8 cellular contexts compared by ENCODE assay signal in genomic region chr3:15602146-15602536, GRCh38. TPM values are rescaled to one million over a fixed set of nuclear protein-coding genes. Genes with fewer than 3 reads are reported as not detected.
DNase-seq lines count a peak whose midpoint lies in the region; ATAC-seq and TF ChIP-seq lines count a peak whose summit lies in the region.

No MANE protein-coding gene starts in this region.

- H3K27ac Mint-ChIP-seq in activated naive CD4-positive, alpha-beta T cell treated with anti-CD3 and anti-CD28 coated beads for 36 hours: peak overlapping the region; percentile 96
- peak overlapping the region; percentile 95 for H3K27ac Mint-ChIP-seq in MCF 10A (ENCODE audit: low read depth, unreplicated experiment)

- H3K27me3 Mint-ChIP-seq in activated naive CD4-positive, alpha-beta T cell treated with anti-CD3 and anti-CD28 coated beads for 36 hours (ENCODE audit: low read depth): no peaks in the 10 kb centered on the region
- H3K27me3 Mint-ChIP-seq in MCF 10A (ENCODE audit: insufficient read depth, unreplicated experiment): no peaks in the 10 kb centered on the region

- ATAC-seq in HG03457 (IDR thresholded peaks at IDR 0.05; ENCODE audit: unreplicated experiment) (peak; percentile 9), lung (ENCODE audit: insufficient read depth, low FRiP score) (peak; percentile 1)

- H3K36me3 Mint-ChIP-seq in activated naive CD4-positive, alpha-beta T cell treated with anti-CD3 and anti-CD28 coated beads for 36 hours (ENCODE audit: low read depth): peaks cover 11% of the 10 kb centered on the region
- peaks cover 27% of the 10 kb centered on the region for H3K36me3 Mint-ChIP-seq in MCF 10A (ENCODE audit: insufficient read depth, unreplicated experiment)

- peaks cover 0 to 5% of the 10 kb centered on the region in 2 donors for H3K4me1 ChIP-seq in lung (ENCODE audit: control insufficient read depth in 2 of 2, insufficient read depth in 2 of 2, low read length in 2 of 2)
- H3K4me1 ChIP-seq in vagina: peaks cover 38% of the 10 kb centered on the region

- CTCF ChIA-PET in activated naive CD4-positive, alpha-beta T cell treated with anti-CD3 and anti-CD28 coated beads for 36 hours (lab: Charles Lee): no interaction called here
- CTCF ChIA-PET in MCF 10A (lab: Yijun Ruan, JAX): interaction anchor here (1.5 kb wide), 1 partner anchor 9 kb away, joined by 4 read pairs; no protein-coding TSS in a partner anchor

- H3K27me3 ChIP-seq in lung (ENCODE audit: control insufficient read depth, insufficient read depth) (no peaks in the 10 kb centered on the region), vagina (no peaks in the 10 kb centered on the region)

- peak overlapping the region; percentile 99 for H3K4me3 Mint-ChIP-seq in activated naive CD4-positive, alpha-beta T cell treated with anti-CD3 and anti-CD28 coated beads for 36 hours
- H3K4me3 Mint-ChIP-seq in MCF 10A (ENCODE audit: unreplicated experiment): peak overlapping the region; percentile 100

- no peak for TF ChIP-seq POLR2A in vagina (IDR thresholded peaks at IDR 0.05)

- no peak for DNase-seq in activated naive CD4-positive, alpha-beta T cell treated with anti-CD3 and anti-CD28 coated beads for 36 hours
- DNase-seq in activated naive CD4-positive, alpha-beta T cell treated with anti-CD3 and anti-CD28 coated beads, Interleukin-2, amount 50 U/mL, for 16 hours: no peak
- DNase-seq in MCF 10A (ENCODE audit: unreplicated experiment) (no peak), lung (ENCODE audit: low spot score) (no peak), vagina (ENCODE audit: extremely low spot score in 2 of 2) (no peak), NCI-H2029 treated with DMSO at 0.1 percent for 48 hours (lab: John Stamatoyannopoulos, UW) (no peak)
- DNase-seq in activated CD8-positive, alpha-beta memory T cell treated with anti-CD3 and anti-CD28 coated beads for 24 hours: no peak

- TSS peak; percentile 79 for BruUV-seq in MCF 10A (replicated peaks; lab: Mats Ljungman, UMichigan)

- POLR2A ChIA-PET in MCF 10A (lab: Yijun Ruan, JAX): interaction anchor here (0.7 to 2.3 kb wide), 16 partner anchors 8 to 663 kb away, joined by 3 to 22 read pairs (median 6); partner anchors contain the start of genes ANKRD28, MRPS25, OXNAD1 and RBSN

- H3K9me3 ChIP-seq in lung (ENCODE audit: control insufficient read depth in 2 of 2, insufficient read depth in 1 of 2, low read length in 1 of 2) (no peaks in the 10 kb centered on the region), vagina (no peaks in the 10 kb centered on the region)

- H3K9me3 Mint-ChIP-seq in activated naive CD4-positive, alpha-beta T cell treated with anti-CD3 and anti-CD28 coated beads for 36 hours: peaks cover 1% of the 10 kb centered on the region
- H3K9me3 Mint-ChIP-seq in MCF 10A (ENCODE audit: unreplicated experiment): no peaks in the 10 kb centered on the region

- H3K27ac ChIP-seq in lung (ENCODE audit: low read depth in 1 of 2, low read length in 1 of 2) (peak overlapping the region; percentile 60 to 90), vagina (peak overlapping the region; percentile 90)

- peaks cover 50% of the 10 kb centered on the region for H3K4me1 Mint-ChIP-seq in activated naive CD4-positive, alpha-beta T cell treated with anti-CD3 and anti-CD28 coated beads for 36 hours (ENCODE audit: low read depth)
- H3K4me1 Mint-ChIP-seq in MCF 10A (ENCODE audit: insufficient read depth, unreplicated experiment): peaks cover 28% of the 10 kb centered on the region

- H3K36me3 ChIP-seq in lung (ENCODE audit: control insufficient read depth in 2 of 2, insufficient read depth in 2 of 2, low read length in 2 of 2) (peaks cover 3 to 6% of the 10 kb centered on the region in 2 donors), vagina (peaks cover 0 to 18% of the 10 kb centered on the region in 2 donors)

- TF ChIP-seq CTCF in MCF 10A (IDR thresholded peaks at IDR 0.05; ENCODE audit: unreplicated experiment) (no peak), lung (IDR thresholded peaks at IDR 0.05; ENCODE audit: control extremely low read depth, extremely low read depth) (no peak), vagina (IDR thresholded peaks at IDR 0.05) (no peak)

- peak overlapping the region; percentile 54 for H3K4me3 ChIP-seq in lung
- peak overlapping the region; percentile 78 to 87 for H3K4me3 ChIP-seq in vagina

- intact Hi-C loops in activated naive CD4-positive, alpha-beta T cell treated with anti-CD3 and anti-CD28 coated beads for 36 hours (cut with micrococcal nuclease): loop anchor here (5.0 kb wide), 1 partner anchor 290 kb away; no protein-coding TSS in a partner anchor
- intact Hi-C loops in MCF 10A (cut with micrococcal nuclease): no loop called here
- intact Hi-C loops in vagina (cut with DNase I): no loop called here

- WGBS in lung, 2 donors: 1 to 3% methylated on average over 9 of the region's 9 CpGs

RNA-seq across cellular contexts. Expression of gene BTD, which starts 0.6 kb away (rescaled TPM):
- 1 to 10 TPM; 8.7 to 9.7 TPM for total RNA-seq in activated naive CD4-positive, alpha-beta T cell treated with anti-CD3 and anti-CD28 coated beads for 36 hours
- total RNA-seq in MCF 10A (2022): 5.9 and 7.2 TPM in 2 replicates
- 10 to 100 TPM; 20.5 to 35.5 TPM for total RNA-seq in lung
- polyA plus RNA-seq in lung: 10 to 100 TPM; 14.9 to 16.8 TPM
- total RNA-seq in vagina: 10.6 TPM

RNA-seq across cellular contexts. Expression of gene HACL1, which starts 0.8 kb away (rescaled TPM):
- 10 to 100 TPM; 25.3 to 26.5 TPM for total RNA-seq in activated naive CD4-positive, alpha-beta T cell treated with anti-CD3 and anti-CD28 coated beads for 36 hours
- total RNA-seq in MCF 10A (2022): 19.6 and 21.0 TPM in 2 replicates
- total RNA-seq in lung: 10 to 100 TPM; 27.5 to 27.7 TPM
- polyA plus RNA-seq in lung: 10 to 100 TPM; 14.7 to 15.6 TPM
- 8.1 TPM for total RNA-seq in vagina
